ENCODE assay signal across 26 cellular contexts in genomic region chr5:121725450-121725849, GRCh38.
DNase-seq lines count a peak whose midpoint lies in the region; ATAC-seq, FAIRE-seq and TF ChIP-seq lines count a peak whose summit lies in the region.
"Had no signal": no experiment of that assay in that cellular context is flagged by ENCODE, and none has a peak within 500 bp of the region (broad histone marks: within the 10 kb centered on the region; RNA-seq: fewer than 3 reads in every experiment).

No MANE protein-coding gene starts in this region.

- H3K36me3 ChIP-seq in bronchial epithelial cell (ENCODE audit: control insufficient read depth, insufficient read depth, low read length) (no peaks in the 10 kb centered on the region), uterus (no peaks in the 10 kb centered on the region)
- H3K36me3 ChIP-seq: HAP-1 had no signal

- TF ChIP-seq EP300 in Ishikawa (IDR thresholded peaks at IDR 0.05; ENCODE audit: borderline replicate concordance), result no peak

- no peak overlapping the region for H3K27ac ChIP-seq in uterus
- H3K27ac ChIP-seq: RWPE1 had no signal

- H3K9me3 Mint-ChIP-seq in mesothelial cell of epicardium, result peaks cover 34% of the 10 kb centered on the region

- peaks cover 11% of the 10 kb centered on the region for H3K36me3 Mint-ChIP-seq in mesothelial cell of epicardium
- H3K36me3 Mint-ChIP-seq: CD4-positive, alpha-beta memory T cell had no signal

- no peak for TF ChIP-seq RAD21 in Ishikawa (IDR thresholded peaks at IDR 0.05; ENCODE audit: low read depth)

- no peak for TF ChIP-seq POLR2A in uterus (IDR thresholded peaks at IDR 0.05)

- peaks cover 21% of the 10 kb centered on the region for H3K4me1 Mint-ChIP-seq in mesothelial cell of epicardium
- H3K4me1 Mint-ChIP-seq: CD4-positive, alpha-beta memory T cell had no signal

- ATAC-seq in stimulated activated naive CD8-positive, alpha-beta T cell treated with anti-CD3 and anti-CD28 coated beads, Interleukin-15, Interleukin-2, amounts not matched to agents 100 U/mL and 50 U/mL, for 24 hours, result no peak
- ATAC-seq: Panc1 had no signal

- no peaks in the 10 kb centered on the region for H3K27me3 Mint-ChIP-seq in mesothelial cell of epicardium (ENCODE audit: low read depth)
- H3K27me3 Mint-ChIP-seq: CD4-positive, alpha-beta memory T cell had no signal

- peak overlapping the region; percentile 58 for H3K27ac Mint-ChIP-seq in mesothelial cell of epicardium
- H3K27ac Mint-ChIP-seq: CD4-positive, alpha-beta memory T cell had no signal

- no peak overlapping the region for H3K4me3 Mint-ChIP-seq in mesothelial cell of epicardium
- H3K4me3 Mint-ChIP-seq: CD4-positive, alpha-beta memory T cell had no signal

- intact Hi-C loops in uterus (cut with DNase I; ENCODE audit: low total_unique reads), result no loop called here

- H3K4me1 ChIP-seq in uterus, result no peaks in the 10 kb centered on the region
- H3K4me1 ChIP-seq: HAP-1 had no signal

- H3K4me3 ChIP-seq in bronchial epithelial cell (ENCODE audit: low read depth, low read length) (no peak overlapping the region), uterus (no peak overlapping the region)
- H3K4me3 ChIP-seq: HAP-1 had no signal

- H3K9me3 ChIP-seq in uterus, result no peaks in the 10 kb centered on the region

- no peak for FAIRE-seq in bronchial epithelial cell (lab: Jason Lieb, UNC)
- FAIRE-seq: GM12892, HTR-8/SVneo had no signal

- DNase-seq in bronchial epithelial cell (ENCODE audit: low read depth) (peak; percentile 59), mesothelial cell of epicardium (ENCODE audit: low spot score in 2 of 2, unreplicated experiment in 2 of 2) (no peak), uterus (no peak), kidney tubule cell (ENCODE audit: low spot score) (no peak), DMS114 treated with DMSO at 0.1 percent for 48 hours (lab: John Stamatoyannopoulos, UW; ENCODE audit: unreplicated experiment) (no peak)
- DNase-seq in stimulated activated naive CD8-positive, alpha-beta T cell treated with anti-CD3 and anti-CD28 coated beads, Interleukin-15, Interleukin-2, amounts not matched to agents 100 U/mL and 50 U/mL, for 24 hours, result no peak
- DNase-seq: C1 segment of cervical spinal cord; CD4-positive, alpha-beta memory T cell; COR-L47; DMS 273 treated with DMSO at 0.1 percent for 48 hours; DMS79 treated with DMSO at 0.1 percent for 48 hours; GOT3; KBM-7; NCI-H1105 treated with DMSO at 0.1 percent for 48 hours; NCI-H146; NCI-H1930; NCI-H2107; NCI-H446; NCI-H526; SHP77 had no signal

- TF ChIP-seq CTCF in bronchial epithelial cell (IDR thresholded peaks at IDR 0.05; ENCODE audit: insufficient read depth, low read length, severe bottlenecking) (no peak), mesothelial cell of epicardium (IDR thresholded peaks at IDR 0.05; ENCODE audit: unreplicated experiment) (no peak), uterus (IDR thresholded peaks at IDR 0.05) (no peak)

- H3K27me3 ChIP-seq in bronchial epithelial cell (ENCODE audit: control insufficient read depth, insufficient read depth, low read length) (no peaks in the 10 kb centered on the region), uterus (no peaks in the 10 kb centered on the region)

TF ChIP-seq in Ishikawa, 13 proteins besides CTCF, POLR2A, EP300 and RAD21:
- TF ChIP-seq ZBTB7A (IDR thresholded peaks at IDR 0.05; ENCODE audit: low read depth), result no peak
- TF ChIP-seq CEBPB (IDR thresholded peaks at IDR 0.05), result peak; percentile 70
- TF ChIP-seq USF1 (IDR thresholded peaks at IDR 0.05), result no peak
- no peak for TF ChIP-seq EGR1 (IDR thresholded peaks at IDR 0.05)
- 0 out of 2 replicates have a peak, but pooled peaks have one; percentile 24 for TF ChIP-seq TEAD4 (IDR thresholded peaks at IDR 0.05)
- no peak for TF ChIP-seq REST (IDR thresholded peaks at IDR 0.05; ENCODE audit: low read depth)
